ENCODE assay signal across 17 cellular contexts in genomic region chr1:87174726-87175237, GRCh38.
"Had no signal": no experiment of that assay in that cellular context is flagged by ENCODE, and none has a peak within 500 bp of the region (broad histone marks: within the 10 kb centered on the region; RNA-seq: fewer than 3 reads in every experiment).

No MANE protein-coding gene starts in this region.

- H3K4me1 Mint-ChIP-seq: activated CD4-positive, alpha-beta memory T cell treated with anti-CD3 and anti-CD28 coated beads, Interleukin-2, amount 10 ng/mL, durations not matched to agents 7 days and 5 days; activated naive CD8-positive, alpha-beta T cell treated with anti-CD3 and anti-CD28 coated beads, Interleukin-2, amount 10 ng/mL, durations not matched to agents 7 days and 5 days; stimulated activated naive CD8-positive, alpha-beta T cell treated with anti-CD3 and anti-CD28 coated beads, Interleukin-15, amount 100 ng/mL, for 72 hours had no signal

- H3K4me3 Mint-ChIP-seq: activated CD4-positive, alpha-beta memory T cell treated with anti-CD3 and anti-CD28 coated beads, Interleukin-2, amount 10 ng/mL, durations not matched to agents 7 days and 5 days; activated naive CD8-positive, alpha-beta T cell treated with anti-CD3 and anti-CD28 coated beads, Interleukin-2, amount 10 ng/mL, durations not matched to agents 7 days and 5 days; memory B cell; nephron; stimulated activated naive CD8-positive, alpha-beta T cell treated with anti-CD3 and anti-CD28 coated beads, Interleukin-15, amount 100 ng/mL, for 72 hours had no signal

- H3K36me3 Mint-ChIP-seq: activated naive CD8-positive, alpha-beta T cell treated with anti-CD3 and anti-CD28 coated beads, Interleukin-2, amount 10 ng/mL, durations not matched to agents 7 days and 5 days had no signal

- H3K27me3 ChIP-seq: ascending aorta, vagina had no signal

- H3K4me1 ChIP-seq: ascending aorta, prostate gland, vagina had no signal

- DNase-seq: activated CD4-positive, alpha-beta memory T cell treated with anti-CD3 and anti-CD28 coated beads, Interleukin-2, amount 10 ng/mL, durations not matched to agents 7 days and 5 days; activated CD8-positive, alpha-beta memory T cell treated with anti-CD3 and anti-CD28 coated beads, Interleukin-2, amount 50 U/mL, for 48 hours; activated naive CD8-positive, alpha-beta T cell treated with anti-CD3 and anti-CD28 coated beads, Interleukin-2, amount 10 ng/mL, durations not matched to agents 7 days and 5 days; central memory CD4-positive, alpha-beta T cell; effector memory CD4-positive, alpha-beta T cell; hippocampal formation; left cardiac atrium; stimulated activated CD4-positive, alpha-beta T cell treated with anti-CD3 and anti-CD28 coated beads, Interleukin-4, amount 100 ng/mL, for 24 hours; stimulated activated naive CD8-positive, alpha-beta T cell treated with anti-CD3 and anti-CD28 coated beads, Interleukin-15, amount 100 ng/mL, for 72 hours; T1000 had no signal

- H3K27ac Mint-ChIP-seq: activated CD4-positive, alpha-beta memory T cell treated with anti-CD3 and anti-CD28 coated beads, Interleukin-2, amount 10 ng/mL, durations not matched to agents 7 days and 5 days; activated naive CD8-positive, alpha-beta T cell treated with anti-CD3 and anti-CD28 coated beads, Interleukin-2, amount 10 ng/mL, durations not matched to agents 7 days and 5 days; memory B cell; stimulated activated naive CD8-positive, alpha-beta T cell treated with anti-CD3 and anti-CD28 coated beads, Interleukin-15, amount 100 ng/mL, for 72 hours had no signal

- ATAC-seq: left cardiac atrium; stimulated activated naive CD8-positive, alpha-beta T cell treated with anti-CD3 and anti-CD28 coated beads, Interleukin-15, amount 100 ng/mL, for 72 hours had no signal

- H3K27ac ChIP-seq: ascending aorta, epithelial cell of prostate, prostate gland, vagina, VCaP had no signal

- H3K9me3 Mint-ChIP-seq: activated CD4-positive, alpha-beta memory T cell treated with anti-CD3 and anti-CD28 coated beads, Interleukin-2, amount 10 ng/mL, durations not matched to agents 7 days and 5 days; activated naive CD8-positive, alpha-beta T cell treated with anti-CD3 and anti-CD28 coated beads, Interleukin-2, amount 10 ng/mL, durations not matched to agents 7 days and 5 days; nephron; stimulated activated naive CD8-positive, alpha-beta T cell treated with anti-CD3 and anti-CD28 coated beads, Interleukin-15, amount 100 ng/mL, for 72 hours had no signal
